In genomic region chr2:62573137-62573731, GRCh38 we compare ENCODE assay signal across 1 cellular context.
TF ChIP-seq lines count a peak whose summit lies in the region.

No MANE protein-coding gene starts in this region.

TF ChIP-seq in HCT116, 20 proteins besides CTCF, POLR2A, EP300 and RAD21 (continued from another document):
- no peak for TF ChIP-seq EZH2 (IDR thresholded peaks at IDR 0.05)
- TF ChIP-seq ZFX (IDR thresholded peaks at IDR 0.05) = no peak
- TF ChIP-seq MAX (IDR thresholded peaks at IDR 0.05) = no peak
